27 cellular contexts compared by ENCODE assay signal in the genomic region with DNA sequence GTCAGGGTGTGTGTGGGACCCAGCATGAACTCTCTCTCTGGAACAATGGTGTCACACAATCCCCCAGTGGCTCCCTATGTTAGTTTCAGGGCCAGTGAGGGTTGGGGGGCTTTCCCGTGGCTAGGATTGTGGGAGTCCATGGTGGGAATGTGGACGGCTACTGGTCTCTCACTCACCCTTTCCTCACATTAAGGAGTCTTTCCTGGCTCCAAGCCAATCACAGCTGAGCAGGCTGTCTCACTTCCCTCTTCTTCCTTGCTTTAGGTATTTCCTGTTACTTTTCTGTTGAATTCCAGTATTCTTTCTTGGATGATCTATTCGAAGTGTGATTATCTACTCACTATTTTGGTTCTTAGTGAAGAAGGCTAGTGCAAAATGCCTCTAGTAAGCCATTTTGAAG.
"Had no signal": no experiment of that assay in that cellular context is flagged by ENCODE, and none has a peak within 500 bp of the region (broad histone marks: within the 10 kb centered on the region; RNA-seq: fewer than 3 reads in every experiment).

No MANE protein-coding gene starts in this region.

- H3K36me3 ChIP-seq: adrenal gland had no signal

- H3K4me2 ChIP-seq: KMS-11 had no signal

- ATAC-seq: activated CD4-positive, CD25-positive, alpha-beta regulatory T cell treated with anti-CD3 and anti-CD28 coated beads, Interleukin-2, amount 50 U/mL, for 24 hours; activated CD8-positive, alpha-beta T cell treated with anti-CD3 and anti-CD28 coated beads, Interleukin-2, amount 10 ng/mL, durations not matched to agents 7 days and 5 days; Panc1; Right ventricle myocardium inferior; T-cell had no signal

- DNase-seq: activated CD4-positive, alpha-beta T cell treated with anti-CD3 and anti-CD28 coated beads for 4 hours; activated CD8-positive, alpha-beta memory T cell treated with anti-CD3 and anti-CD28 coated beads, Interleukin-2, amount 50 U/mL, for 48 hours; activated CD8-positive, alpha-beta T cell treated with anti-CD3 and anti-CD28 coated beads, Interleukin-2, amount 10 ng/mL, durations not matched to agents 7 days and 5 days; activated naive CD4-positive, alpha-beta T cell treated with anti-CD3 and anti-CD28 coated beads, Interleukin-2, amount 50 U/mL, for 16 hours; activated naive CD8-positive, alpha-beta T cell treated with anti-CD3 and anti-CD28 coated beads, Interleukin-2, amount 10 ng/mL, durations not matched to agents 7 days and 5 days; activated T-cell treated with anti-CD3 and anti-CD28 coated beads, Interleukin-2, amount 50 U/mL, for 1 hour; adrenal gland; anterior cingulate cortex; caudate nucleus; MM.1S; NCI-H1105 treated with DMSO at 0.1 percent for 48 hours; NCI-H1436 treated with DMSO at 0.1 percent for 48 hours; NCI-H187; NCI-H2081; NCI-H524 treated with DMSO at 0.1 percent for 48 hours; NCI-H774; NK-92 treated with Interleukin-12 subunit alpha and Interleukin-12 subunit beta, amount 100 ng/mL, for 24 hours; OCI-M1; RPMI8226; T-cell; T-helper 2 cell; T1000 had no signal

- H3K27me3 ChIP-seq: adrenal gland had no signal

- H3K27ac ChIP-seq: adrenal gland, KMS-11, SK-N-MC had no signal

- H3K9me3 ChIP-seq: adrenal gland had no signal

- H3K9ac ChIP-seq: KMS-11 had no signal

- H3K4me3 ChIP-seq: adrenal gland, SK-N-MC had no signal

- H3K4me1 ChIP-seq: adrenal gland had no signal
